Comparison of ENCODE assay signal across 1 cellular context in the genomic region with DNA sequence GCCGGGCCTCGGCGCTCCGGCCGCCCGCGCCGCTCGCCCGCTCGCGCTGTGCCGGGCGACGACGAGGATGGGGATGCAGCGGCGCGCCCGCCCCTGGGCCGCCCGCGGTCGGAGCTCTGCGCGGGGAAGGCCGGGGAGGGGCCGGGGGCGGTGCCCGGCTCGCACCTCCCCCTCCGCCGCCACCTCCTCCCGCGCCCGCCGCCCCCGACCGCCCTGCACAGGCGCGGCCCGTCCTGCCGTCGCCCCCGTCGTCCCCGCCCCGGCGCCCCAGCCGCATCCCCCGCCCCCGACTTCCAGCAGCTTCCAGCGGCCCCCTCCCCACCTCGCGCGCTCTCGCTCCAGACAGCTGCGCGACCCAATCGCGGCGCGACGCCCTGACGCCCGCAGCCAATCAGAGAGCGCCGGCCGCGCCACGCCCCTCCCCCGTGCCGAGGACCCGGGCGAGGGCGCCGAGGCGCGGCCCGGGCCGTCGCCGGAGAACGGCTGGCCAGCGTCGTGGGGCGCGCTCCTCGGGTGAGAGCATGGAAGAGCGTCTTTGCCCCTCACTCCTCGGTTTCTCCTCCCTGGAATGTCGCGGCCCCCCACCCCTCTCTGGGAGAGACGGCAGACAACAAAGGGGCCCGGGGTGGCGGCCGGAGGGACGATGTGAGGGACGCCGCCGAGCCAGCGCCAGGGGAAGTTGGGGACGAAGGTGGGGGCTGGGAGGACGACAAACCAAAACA.
TF ChIP-seq lines count a peak whose summit lies in the region.

A gene with protein sequence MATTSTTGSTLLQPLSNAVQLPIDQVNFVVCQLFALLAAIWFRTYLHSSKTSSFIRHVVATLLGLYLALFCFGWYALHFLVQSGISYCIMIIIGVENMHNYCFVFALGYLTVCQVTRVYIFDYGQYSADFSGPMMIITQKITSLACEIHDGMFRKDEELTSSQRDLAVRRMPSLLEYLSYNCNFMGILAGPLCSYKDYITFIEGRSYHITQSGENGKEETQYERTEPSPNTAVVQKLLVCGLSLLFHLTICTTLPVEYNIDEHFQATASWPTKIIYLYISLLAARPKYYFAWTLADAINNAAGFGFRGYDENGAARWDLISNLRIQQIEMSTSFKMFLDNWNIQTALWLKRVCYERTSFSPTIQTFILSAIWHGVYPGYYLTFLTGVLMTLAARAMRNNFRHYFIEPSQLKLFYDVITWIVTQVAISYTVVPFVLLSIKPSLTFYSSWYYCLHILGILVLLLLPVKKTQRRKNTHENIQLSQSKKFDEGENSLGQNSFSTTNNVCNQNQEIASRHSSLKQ (minus strand): TSS at position 69 of the 722 bp plus-strand sequence. CDS start 70 bp downstream, outside the sequence.

TF ChIP-seq in K562, 482 proteins besides CTCF, POLR2A, EP300 and RAD21 (continued from another document and continues in another):
- TF ChIP-seq, protein P1, sequence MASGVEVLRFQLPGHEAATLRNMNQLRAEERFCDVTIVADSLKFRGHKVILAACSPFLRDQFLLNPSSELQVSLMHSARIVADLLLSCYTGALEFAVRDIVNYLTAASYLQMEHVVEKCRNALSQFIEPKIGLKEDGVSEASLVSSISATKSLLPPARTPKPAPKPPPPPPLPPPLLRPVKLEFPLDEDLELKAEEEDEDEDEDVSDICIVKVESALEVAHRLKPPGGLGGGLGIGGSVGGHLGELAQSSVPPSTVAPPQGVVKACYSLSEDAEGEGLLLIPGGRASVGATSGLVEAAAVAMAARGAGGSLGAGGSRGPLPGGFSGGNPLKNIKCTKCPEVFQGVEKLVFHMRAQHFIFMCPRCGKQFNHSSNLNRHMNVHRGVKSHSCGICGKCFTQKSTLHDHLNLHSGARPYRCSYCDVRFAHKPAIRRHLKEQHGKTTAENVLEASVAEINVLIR (CRISPR knock-in tag; IDR thresholded peaks at IDR 0.05), result no peak
- TF ChIP-seq TCF7L2 (IDR thresholded peaks at IDR 0.05; ENCODE audit: low read depth, low read length) (no peak), EWSR1 (IDR thresholded peaks at IDR 0.05; ENCODE audit: borderline replicate concordance, low read depth, partially characterized antibody) (no peak), YY1 (IDR thresholded peaks at IDR 0.05; ENCODE audit: borderline replicate concordance in 1 of 3, control insufficient read depth in 1 of 3, extremely low read depth in 1 of 3, insufficient read depth in 3 of 3, insufficient read length in 1 of 3, insufficient replicate concordance in 2 of 3, low read depth in 1 of 3, low read length in 2 of 3) (peak in 2 of 3 experiments; percentile 55 to 76), SAFB2 (IDR thresholded peaks at IDR 0.05; ENCODE audit: borderline replicate concordance, low read depth, low read length, severe bottlenecking) (no peak), SMAD2 (IDR thresholded peaks at IDR 0.05; ENCODE audit: low read depth, low read length) (no peak), ZNF717 (CRISPR knock-in tag; IDR thresholded peaks at IDR 0.05) (no peak)
- TF ChIP-seq, protein P2, sequence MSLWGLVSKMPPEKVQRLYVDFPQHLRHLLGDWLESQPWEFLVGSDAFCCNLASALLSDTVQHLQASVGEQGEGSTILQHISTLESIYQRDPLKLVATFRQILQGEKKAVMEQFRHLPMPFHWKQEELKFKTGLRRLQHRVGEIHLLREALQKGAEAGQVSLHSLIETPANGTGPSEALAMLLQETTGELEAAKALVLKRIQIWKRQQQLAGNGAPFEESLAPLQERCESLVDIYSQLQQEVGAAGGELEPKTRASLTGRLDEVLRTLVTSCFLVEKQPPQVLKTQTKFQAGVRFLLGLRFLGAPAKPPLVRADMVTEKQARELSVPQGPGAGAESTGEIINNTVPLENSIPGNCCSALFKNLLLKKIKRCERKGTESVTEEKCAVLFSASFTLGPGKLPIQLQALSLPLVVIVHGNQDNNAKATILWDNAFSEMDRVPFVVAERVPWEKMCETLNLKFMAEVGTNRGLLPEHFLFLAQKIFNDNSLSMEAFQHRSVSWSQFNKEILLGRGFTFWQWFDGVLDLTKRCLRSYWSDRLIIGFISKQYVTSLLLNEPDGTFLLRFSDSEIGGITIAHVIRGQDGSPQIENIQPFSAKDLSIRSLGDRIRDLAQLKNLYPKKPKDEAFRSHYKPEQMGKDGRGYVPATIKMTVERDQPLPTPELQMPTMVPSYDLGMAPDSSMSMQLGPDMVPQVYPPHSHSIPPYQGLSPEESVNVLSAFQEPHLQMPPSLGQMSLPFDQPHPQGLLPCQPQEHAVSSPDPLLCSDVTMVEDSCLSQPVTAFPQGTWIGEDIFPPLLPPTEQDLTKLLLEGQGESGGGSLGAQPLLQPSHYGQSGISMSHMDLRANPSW (CRISPR knock-in tag; IDR thresholded peaks at IDR 0.05), result no peak
- TF ChIP-seq, protein P3, sequence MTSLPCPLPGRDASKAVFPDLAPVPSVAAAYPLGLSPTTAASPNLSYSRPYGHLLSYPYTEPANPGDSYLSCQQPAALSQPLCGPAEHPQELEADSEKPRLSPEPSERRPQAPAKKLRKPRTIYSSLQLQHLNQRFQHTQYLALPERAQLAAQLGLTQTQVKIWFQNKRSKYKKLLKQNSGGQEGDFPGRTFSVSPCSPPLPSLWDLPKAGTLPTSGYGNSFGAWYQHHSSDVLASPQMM (CRISPR knock-in tag; IDR thresholded peaks at IDR 0.05), result no peak
- TF ChIP-seq, protein P4, sequence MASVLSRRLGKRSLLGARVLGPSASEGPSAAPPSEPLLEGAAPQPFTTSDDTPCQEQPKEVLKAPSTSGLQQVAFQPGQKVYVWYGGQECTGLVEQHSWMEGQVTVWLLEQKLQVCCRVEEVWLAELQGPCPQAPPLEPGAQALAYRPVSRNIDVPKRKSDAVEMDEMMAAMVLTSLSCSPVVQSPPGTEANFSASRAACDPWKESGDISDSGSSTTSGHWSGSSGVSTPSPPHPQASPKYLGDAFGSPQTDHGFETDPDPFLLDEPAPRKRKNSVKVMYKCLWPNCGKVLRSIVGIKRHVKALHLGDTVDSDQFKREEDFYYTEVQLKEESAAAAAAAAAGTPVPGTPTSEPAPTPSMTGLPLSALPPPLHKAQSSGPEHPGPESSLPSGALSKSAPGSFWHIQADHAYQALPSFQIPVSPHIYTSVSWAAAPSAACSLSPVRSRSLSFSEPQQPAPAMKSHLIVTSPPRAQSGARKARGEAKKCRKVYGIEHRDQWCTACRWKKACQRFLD (CRISPR knock-in tag; IDR thresholded peaks at IDR 0.05), result peak; percentile 82; the same call in 1 of the 2 replicates
- TF ChIP-seq, protein P5, sequence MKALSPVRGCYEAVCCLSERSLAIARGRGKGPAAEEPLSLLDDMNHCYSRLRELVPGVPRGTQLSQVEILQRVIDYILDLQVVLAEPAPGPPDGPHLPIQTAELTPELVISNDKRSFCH (CRISPR knock-in tag; IDR thresholded peaks at IDR 0.05), result no peak
- TF ChIP-seq, protein P5 (tag; IDR thresholded peaks at IDR 0.05), result no peak; the same call in 1 of the 2 replicates
- TF ChIP-seq, protein P6, sequence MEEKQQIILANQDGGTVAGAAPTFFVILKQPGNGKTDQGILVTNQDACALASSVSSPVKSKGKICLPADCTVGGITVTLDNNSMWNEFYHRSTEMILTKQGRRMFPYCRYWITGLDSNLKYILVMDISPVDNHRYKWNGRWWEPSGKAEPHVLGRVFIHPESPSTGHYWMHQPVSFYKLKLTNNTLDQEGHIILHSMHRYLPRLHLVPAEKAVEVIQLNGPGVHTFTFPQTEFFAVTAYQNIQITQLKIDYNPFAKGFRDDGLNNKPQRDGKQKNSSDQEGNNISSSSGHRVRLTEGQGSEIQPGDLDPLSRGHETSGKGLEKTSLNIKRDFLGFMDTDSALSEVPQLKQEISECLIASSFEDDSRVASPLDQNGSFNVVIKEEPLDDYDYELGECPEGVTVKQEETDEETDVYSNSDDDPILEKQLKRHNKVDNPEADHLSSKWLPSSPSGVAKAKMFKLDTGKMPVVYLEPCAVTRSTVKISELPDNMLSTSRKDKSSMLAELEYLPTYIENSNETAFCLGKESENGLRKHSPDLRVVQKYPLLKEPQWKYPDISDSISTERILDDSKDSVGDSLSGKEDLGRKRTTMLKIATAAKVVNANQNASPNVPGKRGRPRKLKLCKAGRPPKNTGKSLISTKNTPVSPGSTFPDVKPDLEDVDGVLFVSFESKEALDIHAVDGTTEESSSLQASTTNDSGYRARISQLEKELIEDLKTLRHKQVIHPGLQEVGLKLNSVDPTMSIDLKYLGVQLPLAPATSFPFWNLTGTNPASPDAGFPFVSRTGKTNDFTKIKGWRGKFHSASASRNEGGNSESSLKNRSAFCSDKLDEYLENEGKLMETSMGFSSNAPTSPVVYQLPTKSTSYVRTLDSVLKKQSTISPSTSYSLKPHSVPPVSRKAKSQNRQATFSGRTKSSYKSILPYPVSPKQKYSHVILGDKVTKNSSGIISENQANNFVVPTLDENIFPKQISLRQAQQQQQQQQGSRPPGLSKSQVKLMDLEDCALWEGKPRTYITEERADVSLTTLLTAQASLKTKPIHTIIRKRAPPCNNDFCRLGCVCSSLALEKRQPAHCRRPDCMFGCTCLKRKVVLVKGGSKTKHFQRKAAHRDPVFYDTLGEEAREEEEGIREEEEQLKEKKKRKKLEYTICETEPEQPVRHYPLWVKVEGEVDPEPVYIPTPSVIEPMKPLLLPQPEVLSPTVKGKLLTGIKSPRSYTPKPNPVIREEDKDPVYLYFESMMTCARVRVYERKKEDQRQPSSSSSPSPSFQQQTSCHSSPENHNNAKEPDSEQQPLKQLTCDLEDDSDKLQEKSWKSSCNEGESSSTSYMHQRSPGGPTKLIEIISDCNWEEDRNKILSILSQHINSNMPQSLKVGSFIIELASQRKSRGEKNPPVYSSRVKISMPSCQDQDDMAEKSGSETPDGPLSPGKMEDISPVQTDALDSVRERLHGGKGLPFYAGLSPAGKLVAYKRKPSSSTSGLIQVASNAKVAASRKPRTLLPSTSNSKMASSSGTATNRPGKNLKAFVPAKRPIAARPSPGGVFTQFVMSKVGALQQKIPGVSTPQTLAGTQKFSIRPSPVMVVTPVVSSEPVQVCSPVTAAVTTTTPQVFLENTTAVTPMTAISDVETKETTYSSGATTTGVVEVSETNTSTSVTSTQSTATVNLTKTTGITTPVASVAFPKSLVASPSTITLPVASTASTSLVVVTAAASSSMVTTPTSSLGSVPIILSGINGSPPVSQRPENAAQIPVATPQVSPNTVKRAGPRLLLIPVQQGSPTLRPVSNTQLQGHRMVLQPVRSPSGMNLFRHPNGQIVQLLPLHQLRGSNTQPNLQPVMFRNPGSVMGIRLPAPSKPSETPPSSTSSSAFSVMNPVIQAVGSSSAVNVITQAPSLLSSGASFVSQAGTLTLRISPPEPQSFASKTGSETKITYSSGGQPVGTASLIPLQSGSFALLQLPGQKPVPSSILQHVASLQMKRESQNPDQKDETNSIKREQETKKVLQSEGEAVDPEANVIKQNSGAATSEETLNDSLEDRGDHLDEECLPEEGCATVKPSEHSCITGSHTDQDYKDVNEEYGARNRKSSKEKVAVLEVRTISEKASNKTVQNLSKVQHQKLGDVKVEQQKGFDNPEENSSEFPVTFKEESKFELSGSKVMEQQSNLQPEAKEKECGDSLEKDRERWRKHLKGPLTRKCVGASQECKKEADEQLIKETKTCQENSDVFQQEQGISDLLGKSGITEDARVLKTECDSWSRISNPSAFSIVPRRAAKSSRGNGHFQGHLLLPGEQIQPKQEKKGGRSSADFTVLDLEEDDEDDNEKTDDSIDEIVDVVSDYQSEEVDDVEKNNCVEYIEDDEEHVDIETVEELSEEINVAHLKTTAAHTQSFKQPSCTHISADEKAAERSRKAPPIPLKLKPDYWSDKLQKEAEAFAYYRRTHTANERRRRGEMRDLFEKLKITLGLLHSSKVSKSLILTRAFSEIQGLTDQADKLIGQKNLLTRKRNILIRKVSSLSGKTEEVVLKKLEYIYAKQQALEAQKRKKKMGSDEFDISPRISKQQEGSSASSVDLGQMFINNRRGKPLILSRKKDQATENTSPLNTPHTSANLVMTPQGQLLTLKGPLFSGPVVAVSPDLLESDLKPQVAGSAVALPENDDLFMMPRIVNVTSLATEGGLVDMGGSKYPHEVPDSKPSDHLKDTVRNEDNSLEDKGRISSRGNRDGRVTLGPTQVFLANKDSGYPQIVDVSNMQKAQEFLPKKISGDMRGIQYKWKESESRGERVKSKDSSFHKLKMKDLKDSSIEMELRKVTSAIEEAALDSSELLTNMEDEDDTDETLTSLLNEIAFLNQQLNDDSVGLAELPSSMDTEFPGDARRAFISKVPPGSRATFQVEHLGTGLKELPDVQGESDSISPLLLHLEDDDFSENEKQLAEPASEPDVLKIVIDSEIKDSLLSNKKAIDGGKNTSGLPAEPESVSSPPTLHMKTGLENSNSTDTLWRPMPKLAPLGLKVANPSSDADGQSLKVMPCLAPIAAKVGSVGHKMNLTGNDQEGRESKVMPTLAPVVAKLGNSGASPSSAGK (IDR thresholded peaks at IDR 0.05), result no peak
- TF ChIP-seq, protein P7, sequence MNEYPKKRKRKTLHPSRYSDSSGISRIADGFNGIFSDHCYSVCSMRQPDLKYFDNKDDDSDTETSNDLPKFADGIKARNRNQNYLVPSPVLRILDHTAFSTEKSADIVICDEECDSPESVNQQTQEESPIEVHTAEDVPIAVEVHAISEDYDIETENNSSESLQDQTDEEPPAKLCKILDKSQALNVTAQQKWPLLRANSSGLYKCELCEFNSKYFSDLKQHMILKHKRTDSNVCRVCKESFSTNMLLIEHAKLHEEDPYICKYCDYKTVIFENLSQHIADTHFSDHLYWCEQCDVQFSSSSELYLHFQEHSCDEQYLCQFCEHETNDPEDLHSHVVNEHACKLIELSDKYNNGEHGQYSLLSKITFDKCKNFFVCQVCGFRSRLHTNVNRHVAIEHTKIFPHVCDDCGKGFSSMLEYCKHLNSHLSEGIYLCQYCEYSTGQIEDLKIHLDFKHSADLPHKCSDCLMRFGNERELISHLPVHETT (CRISPR knock-in tag; conservative IDR thresholded peaks at IDR 0.05 in 1 of 2, IDR thresholded peaks at IDR 0.05 in 1 of 2), result peak in 1 of 2 experiments; percentile 71; a peak in 2 of 4 replicates
- TF ChIP-seq, protein P8, sequence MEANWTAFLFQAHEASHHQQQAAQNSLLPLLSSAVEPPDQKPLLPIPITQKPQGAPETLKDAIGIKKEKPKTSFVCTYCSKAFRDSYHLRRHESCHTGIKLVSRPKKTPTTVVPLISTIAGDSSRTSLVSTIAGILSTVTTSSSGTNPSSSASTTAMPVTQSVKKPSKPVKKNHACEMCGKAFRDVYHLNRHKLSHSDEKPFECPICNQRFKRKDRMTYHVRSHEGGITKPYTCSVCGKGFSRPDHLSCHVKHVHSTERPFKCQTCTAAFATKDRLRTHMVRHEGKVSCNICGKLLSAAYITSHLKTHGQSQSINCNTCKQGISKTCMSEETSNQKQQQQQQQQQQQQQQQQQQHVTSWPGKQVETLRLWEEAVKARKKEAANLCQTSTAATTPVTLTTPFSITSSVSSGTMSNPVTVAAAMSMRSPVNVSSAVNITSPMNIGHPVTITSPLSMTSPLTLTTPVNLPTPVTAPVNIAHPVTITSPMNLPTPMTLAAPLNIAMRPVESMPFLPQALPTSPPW (CRISPR knock-in tag; IDR thresholded peaks at IDR 0.05), result peak; percentile 94
- TF ChIP-seq, protein P9, sequence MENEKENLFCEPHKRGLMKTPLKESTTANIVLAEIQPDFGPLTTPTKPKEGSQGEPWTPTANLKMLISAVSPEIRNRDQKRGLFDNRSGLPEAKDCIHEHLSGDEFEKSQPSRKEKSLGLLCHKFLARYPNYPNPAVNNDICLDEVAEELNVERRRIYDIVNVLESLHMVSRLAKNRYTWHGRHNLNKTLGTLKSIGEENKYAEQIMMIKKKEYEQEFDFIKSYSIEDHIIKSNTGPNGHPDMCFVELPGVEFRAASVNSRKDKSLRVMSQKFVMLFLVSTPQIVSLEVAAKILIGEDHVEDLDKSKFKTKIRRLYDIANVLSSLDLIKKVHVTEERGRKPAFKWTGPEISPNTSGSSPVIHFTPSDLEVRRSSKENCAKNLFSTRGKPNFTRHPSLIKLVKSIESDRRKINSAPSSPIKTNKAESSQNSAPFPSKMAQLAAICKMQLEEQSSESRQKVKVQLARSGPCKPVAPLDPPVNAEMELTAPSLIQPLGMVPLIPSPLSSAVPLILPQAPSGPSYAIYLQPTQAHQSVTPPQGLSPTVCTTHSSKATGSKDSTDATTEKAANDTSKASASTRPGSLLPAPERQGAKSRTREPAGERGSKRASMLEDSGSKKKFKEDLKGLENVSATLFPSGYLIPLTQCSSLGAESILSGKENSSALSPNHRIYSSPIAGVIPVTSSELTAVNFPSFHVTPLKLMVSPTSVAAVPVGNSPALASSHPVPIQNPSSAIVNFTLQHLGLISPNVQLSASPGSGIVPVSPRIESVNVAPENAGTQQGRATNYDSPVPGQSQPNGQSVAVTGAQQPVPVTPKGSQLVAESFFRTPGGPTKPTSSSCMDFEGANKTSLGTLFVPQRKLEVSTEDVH (IDR thresholded peaks at IDR 0.05; ENCODE audit: low read depth, partially characterized antibody), result no peak
